Comparison of ENCODE assay signal across 8 cellular contexts in the genomic region with DNA sequence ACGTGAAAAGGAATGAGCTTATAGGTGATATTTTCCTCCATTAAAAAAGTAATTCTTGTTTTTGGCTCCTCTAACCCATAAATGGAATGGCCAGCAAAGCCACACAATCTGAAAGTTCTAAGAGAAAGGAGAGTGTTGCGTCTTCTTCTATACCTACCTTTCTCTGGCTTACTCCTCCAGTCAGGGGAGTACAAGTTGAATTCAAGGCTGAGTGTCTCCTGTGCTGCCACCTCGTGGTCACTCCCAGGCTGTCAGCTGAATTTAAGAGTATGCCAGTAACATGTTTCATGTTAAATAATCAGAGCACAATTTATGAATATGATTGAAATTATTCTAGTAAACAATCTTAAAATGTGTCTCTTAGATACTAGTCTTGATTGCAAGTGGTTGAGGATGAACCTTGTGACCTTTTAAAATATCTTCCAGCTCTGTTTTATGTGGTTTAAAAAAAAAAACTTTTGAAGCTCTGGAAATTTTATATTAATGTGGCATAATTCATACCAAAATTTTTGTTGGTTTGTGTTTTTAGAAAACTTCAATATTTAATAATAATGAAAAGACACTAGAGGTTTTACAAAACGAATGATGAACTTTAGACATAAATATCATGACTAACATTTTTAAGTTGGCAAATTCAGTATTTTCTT. TPM values are rescaled to one million over a fixed set of nuclear protein-coding genes. Genes with fewer than 3 reads are reported as not detected.
DNase-seq lines count a peak whose midpoint lies in the region; ATAC-seq and TF ChIP-seq lines count a peak whose summit lies in the region.

No MANE protein-coding gene starts in this region.

- no peak overlapping the region for H3K27ac ChIP-seq in DND-41 (ENCODE audit: low read length)
- H3K27ac ChIP-seq in testis, result no peak overlapping the region

- H3K27me3 ChIP-seq in DND-41 (ENCODE audit: insufficient read depth, low read length, poor library complexity) (no peaks in the 10 kb centered on the region), testis (no peaks in the 10 kb centered on the region)

- H3K4me1 ChIP-seq in DND-41 (ENCODE audit: insufficient read depth, low read length) (no peaks in the 10 kb centered on the region), testis (no peaks in the 10 kb centered on the region)

- H2AFZ ChIP-seq in DND-41 (ENCODE audit: low read depth, low read length), result no peak overlapping the region

- no peak overlapping the region for H3K4me2 ChIP-seq in DND-41 (ENCODE audit: insufficient read depth, low read length)

- H3K36me3 ChIP-seq in DND-41 (ENCODE audit: insufficient read depth, low read length), result no peaks in the 10 kb centered on the region
- H3K36me3 ChIP-seq in testis (ENCODE audit: low read depth, missing control alignments), result no peaks in the 10 kb centered on the region

- H3K4me3 ChIP-seq in DND-41 (ENCODE audit: low read depth in 1 of 2, low read length in 2 of 2) (no peak overlapping the region), testis (no peak overlapping the region)

- TF ChIP-seq CTCF in DND-41 (IDR thresholded peaks at IDR 0.05; ENCODE audit: borderline replicate concordance, extremely low read depth, low read length, poor library complexity, severe bottlenecking), result peak; percentile 88
- TF ChIP-seq CTCF in omental fat pad (IDR thresholded peaks at IDR 0.05), result peak in 1 of 3 donors; percentile 30
- peak; percentile 67 to 84 (median 75) for TF ChIP-seq CTCF in testis (IDR thresholded peaks at IDR 0.05)

- 40 to 45% methylated on average over 4 of the region's 4 CpGs for WGBS in testis, 2 donors

- H3K79me2 ChIP-seq in DND-41 (ENCODE audit: insufficient read depth, low read length), result no peaks in the 10 kb centered on the region

- ATAC-seq in DND-41 (ENCODE audit: insufficient read depth, low read depth) (peak; percentile 94), GM21723 (IDR thresholded peaks at IDR 0.05; ENCODE audit: unreplicated experiment) (peak; percentile 96), omental fat pad (ENCODE audit: low FRiP score) (no peak)

- TF ChIP-seq POLR2A in testis (IDR thresholded peaks at IDR 0.05), result no peak

- H3K9ac ChIP-seq in DND-41 (ENCODE audit: low read depth, low read length), result no peak overlapping the region

- intact Hi-C loops in testis (cut with DNase I; ENCODE audit: low total_unique reads), result no loop called here

- DNase-seq in DND-41 (peak; percentile 78), KG1 (lab: John Stamatoyannopoulos, UW) (peak; percentile 0), RKO (ENCODE audit: low spot score) (peak; percentile 83), activated T-helper 1 cell treated with Interleukin-2 at 50 U/mL for 16 hours (ENCODE audit: low read depth) (peak; percentile 38), fibroblast of the conjunctiva (ENCODE audit: low read depth) (peak; percentile 70), omental fat pad (ENCODE audit: low spot score) (peak; percentile 48), testis (peak; percentile 91)

- H3K9me3 ChIP-seq in DND-41 (ENCODE audit: insufficient read depth, low read length, severe bottlenecking), result no peaks in the 10 kb centered on the region
- no peaks in the 10 kb centered on the region for H3K9me3 ChIP-seq in testis

- H4K20me1 ChIP-seq in DND-41 (ENCODE audit: insufficient read depth, low read length), result no peaks in the 10 kb centered on the region

RNA-seq across cellular contexts. Expression of gene PTHLH, which starts 31.7 kb away (rescaled TPM):
- total RNA-seq in omental fat pad, result 1 to 10 TPM in 3 of 4 donors, not detected in 1; 1.6 to 8.4 (median 2.5) TPM
- under 1 TPM; 0.47 to 0.50 TPM for total RNA-seq in testis
- polyA plus RNA-seq in testis (ENCODE audit: insufficient read depth, low read depth, low replicate concordance), result 2.5 TPM

Comparison
In these comparisons a context has a peak if more than half of its experiments do, and no peak if none do; other contexts are left out.
1. DNase-seq: peak in every context shown above with its lines; median percentile 91 in testis; 83 in RKO; 78 in DND-41; 70 in fibroblast of the conjunctiva; 48 in omental fat pad; 38 in activated T-helper 1 cell treated with Interleukin-2 at 50 U/mL for 16 hours; 0 in KG1.